In the genomic region with DNA sequence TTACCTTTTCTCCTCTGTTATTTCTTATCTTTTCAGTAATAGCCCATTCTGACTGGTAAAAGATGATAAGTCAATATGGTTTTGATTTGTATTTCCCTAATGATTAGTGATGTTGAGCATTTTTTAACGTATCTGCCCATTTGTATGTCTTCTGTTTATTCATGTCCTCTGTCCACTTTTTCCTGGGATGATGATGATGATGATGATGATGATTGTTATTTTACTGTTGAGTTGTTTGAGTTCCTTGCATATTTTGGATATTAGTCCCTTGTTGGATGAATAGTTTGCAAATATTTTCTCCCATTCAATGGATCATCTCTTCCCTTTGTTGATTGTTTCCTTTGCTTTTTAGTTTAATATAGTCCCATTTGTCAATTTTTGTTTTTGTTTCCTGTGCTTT, we compare ENCODE assay signal across 24 cellular contexts. TPM values are rescaled to one million over a fixed set of nuclear protein-coding genes. Genes with fewer than 3 reads are reported as not detected.
DNase-seq lines count a peak whose midpoint lies in the region; TF ChIP-seq lines count a peak whose summit lies in the region.
"Had no signal": no experiment of that assay in that cellular context is flagged by ENCODE, and none has a peak within 500 bp of the region (broad histone marks: within the 10 kb centered on the region; RNA-seq: fewer than 3 reads in every experiment).

No MANE protein-coding gene starts in this region.

- no peak overlapping the region for H3K9ac ChIP-seq in MM.1S (ENCODE audit: low read length)

- no peak overlapping the region for H2AFZ ChIP-seq in MM.1S (ENCODE audit: low read length)

- H4K20me1 ChIP-seq in MM.1S (ENCODE audit: insufficient read depth, low read length), result no peaks in the 10 kb centered on the region

- peaks cover 45% of the 10 kb centered on the region for H3K4me1 Mint-ChIP-seq in HFFc6 (ENCODE audit: low read depth)
- H3K4me1 Mint-ChIP-seq in Caco-2 (ENCODE audit: low read depth, unreplicated experiment), result no peaks in the 10 kb centered on the region
- no peaks in the 10 kb centered on the region for H3K4me1 Mint-ChIP-seq in activated naive CD4-positive, alpha-beta T cell treated with anti-CD3 and anti-CD28 coated beads, Interleukin-2, amount 10 ng/mL, durations not matched to agents 7 days and 5 days
- H3K4me1 Mint-ChIP-seq: CD8-positive, alpha-beta memory T cell; naive thymus-derived CD4-positive, alpha-beta T cell had no signal

- H3K27ac ChIP-seq in MM.1S (ENCODE audit: low read length), result no peak overlapping the region
- H3K27ac ChIP-seq: dorsolateral prefrontal cortex, pancreas, upper lobe of right lung had no signal

- peaks cover 9% of the 10 kb centered on the region for H3F3A ChIP-seq in MM.1S (ENCODE audit: insufficient read depth, low read length)

- H3K4me3 Mint-ChIP-seq in HFFc6 (peak overlapping the region; percentile 57), Caco-2 (ENCODE audit: unreplicated experiment) (no peak overlapping the region)
- no peak overlapping the region for H3K4me3 Mint-ChIP-seq in activated naive CD4-positive, alpha-beta T cell treated with anti-CD3 and anti-CD28 coated beads, Interleukin-2, amount 10 ng/mL, durations not matched to agents 7 days and 5 days
- H3K4me3 Mint-ChIP-seq: CD8-positive, alpha-beta memory T cell; naive thymus-derived CD4-positive, alpha-beta T cell; T-helper 1 cell treated with Interleukin-12 subunit alpha and Interleukin-12 subunit beta and Interleukin-4 antibody, amounts not matched to agents 30 μg/mL and 1 μg/mL, for 36 hours had no signal

- BruUV-seq in Caco-2 (replicated peaks; lab: Mats Ljungman, UMichigan), result no TSS peak

- H3K36me3 ChIP-seq in MM.1S (replicated peaks; ENCODE audit: insufficient read depth, low read length), result no peaks in the 10 kb centered on the region
- H3K36me3 ChIP-seq in Caco-2 (ENCODE audit: control insufficient read depth, insufficient read depth, low read length), result no peaks in the 10 kb centered on the region
- H3K36me3 ChIP-seq: pancreas, upper lobe of right lung had no signal

- H3K9me3 Mint-ChIP-seq in HFFc6 (no peaks in the 10 kb centered on the region), Caco-2 (ENCODE audit: unreplicated experiment) (no peaks in the 10 kb centered on the region)
- no peaks in the 10 kb centered on the region for H3K9me3 Mint-ChIP-seq in activated naive CD4-positive, alpha-beta T cell treated with anti-CD3 and anti-CD28 coated beads, Interleukin-2, amount 10 ng/mL, durations not matched to agents 7 days and 5 days
- H3K9me3 Mint-ChIP-seq: CD8-positive, alpha-beta memory T cell; naive thymus-derived CD4-positive, alpha-beta T cell; T-helper 1 cell treated with Interleukin-12 subunit alpha and Interleukin-12 subunit beta and Interleukin-4 antibody, amounts not matched to agents 30 μg/mL and 1 μg/mL, for 36 hours had no signal

- H3K36me3 Mint-ChIP-seq in HFFc6 (ENCODE audit: low read depth), result no peaks in the 10 kb centered on the region
- H3K36me3 Mint-ChIP-seq in Caco-2 (ENCODE audit: insufficient read depth, unreplicated experiment), result no peaks in the 10 kb centered on the region
- H3K36me3 Mint-ChIP-seq in activated naive CD4-positive, alpha-beta T cell treated with anti-CD3 and anti-CD28 coated beads, Interleukin-2, amount 10 ng/mL, durations not matched to agents 7 days and 5 days, result no peaks in the 10 kb centered on the region
- H3K36me3 Mint-ChIP-seq: CD8-positive, alpha-beta memory T cell; naive thymus-derived CD4-positive, alpha-beta T cell had no signal

- H3K27me3 Mint-ChIP-seq in HFFc6 (ENCODE audit: insufficient read depth) (no peaks in the 10 kb centered on the region), Caco-2 (ENCODE audit: insufficient read depth, unreplicated experiment) (no peaks in the 10 kb centered on the region)
- H3K27me3 Mint-ChIP-seq in activated naive CD4-positive, alpha-beta T cell treated with anti-CD3 and anti-CD28 coated beads, Interleukin-2, amount 10 ng/mL, durations not matched to agents 7 days and 5 days, result no peaks in the 10 kb centered on the region

- H3K4me3 ChIP-seq in AG10803 (ENCODE audit: low read length) (no peak overlapping the region), MM.1S (ENCODE audit: low read length) (no peak overlapping the region), Caco-2 (ENCODE audit: low read depth, low read length) (no peak overlapping the region)
- H3K4me3 ChIP-seq: dorsolateral prefrontal cortex, pancreas, upper lobe of right lung had no signal

- no peaks in the 10 kb centered on the region for H3K27me3 ChIP-seq in MM.1S (replicated peaks; ENCODE audit: insufficient read depth, low read length)
- H3K27me3 ChIP-seq in Caco-2 (replicated peaks; ENCODE audit: control insufficient read depth, insufficient read depth, low read length), result no peaks in the 10 kb centered on the region
- H3K27me3 ChIP-seq: dorsolateral prefrontal cortex, pancreas, upper lobe of right lung had no signal

- no peaks in the 10 kb centered on the region for H3K9me2 ChIP-seq in MM.1S (replicated peaks; ENCODE audit: insufficient read depth, low read length)

- H3K27ac Mint-ChIP-seq in HFFc6, result peak overlapping the region; percentile 72
- no peak overlapping the region for H3K27ac Mint-ChIP-seq in Caco-2 (ENCODE audit: unreplicated experiment)
- H3K27ac Mint-ChIP-seq in activated naive CD4-positive, alpha-beta T cell treated with anti-CD3 and anti-CD28 coated beads, Interleukin-2, amount 10 ng/mL, durations not matched to agents 7 days and 5 days, result no peak overlapping the region
- H3K27ac Mint-ChIP-seq: naive thymus-derived CD4-positive, alpha-beta T cell; T-helper 1 cell treated with Interleukin-12 subunit alpha and Interleukin-12 subunit beta and Interleukin-4 antibody, amounts not matched to agents 30 μg/mL and 1 μg/mL, for 36 hours had no signal

- CTCF ChIA-PET in Caco-2 (lab: Charles Lee), result interaction anchor here (0.6 to 1.2 kb wide), 2 partner anchors 65 to 195 kb away, joined by 4 to 5 read pairs; no protein-coding TSS in a partner anchor
- CTCF ChIA-PET in activated naive CD4-positive, alpha-beta T cell treated with anti-CD3 and anti-CD28 coated beads, Interleukin-2, amount 10 ng/mL, durations not matched to agents 7 days and 5 days (lab: Charles Lee), result interaction anchor here (7.5 kb wide), 1 partner anchor 201 kb away, joined by 109 read pairs; no protein-coding TSS in a partner anchor

- peak; percentile 76 for DNase-seq in AG10803 (ENCODE audit: low read depth)
- DNase-seq in HFFc6, result peak; percentile 32
- peak; percentile 12 for DNase-seq in dermis blood vessel endothelial cell
- peak; percentile 72 for DNase-seq in kidney tubule cell (ENCODE audit: low spot score)
- DNase-seq in MM.1S, result no peak
- no peak for DNase-seq in middle frontal gyrus (ENCODE audit: extremely low spot score, low spot score)
- DNase-seq in Caco-2, result no peak
- no peak for DNase-seq in activated naive CD4-positive, alpha-beta T cell treated with anti-CD3 and anti-CD28 coated beads, Interleukin-2, amount 10 ng/mL, durations not matched to agents 7 days and 5 days
- DNase-seq: activated CD4-positive, alpha-beta T cell treated with anti-CD3 and anti-CD28 coated beads for 4 hours; activated naive CD4-positive, alpha-beta T cell treated with Interleukin-2 at 50 U/mL for 16 hours; activated T-cell treated with anti-CD3 and anti-CD28 coated beads, Interleukin-2, amount 50 U/mL, for 48 hours; amniotic stem cell; caudate nucleus; CD8-positive, alpha-beta memory T cell; dorsolateral prefrontal cortex; Kasumi-1; left colon; naive thymus-derived CD4-positive, alpha-beta T cell; pancreas; right cardiac atrium; stimulated activated CD8-positive, alpha-beta memory T cell treated with anti-CD3 and anti-CD28 coated beads, Interleukin-4, amount 100 ng/mL, for 48 hours; upper lobe of right lung had no signal

- H3K4me2 ChIP-seq in MM.1S (ENCODE audit: low read depth, low read length), result no peak overlapping the region

- H3K4me1 ChIP-seq in MM.1S (ENCODE audit: low read length) (peaks cover 12% of the 10 kb centered on the region), Caco-2 (no peaks in the 10 kb centered on the region)
- H3K4me1 ChIP-seq: pancreas, upper lobe of right lung had no signal

- intact Hi-C loops in Caco-2 (cut with micrococcal nuclease; ENCODE audit: unreplicated experiment), result no loop called here

- no peaks in the 10 kb centered on the region for H3K9me3 ChIP-seq in MM.1S (replicated peaks; ENCODE audit: insufficient read depth, low read length)
- H3K9me3 ChIP-seq in Caco-2, result no peaks in the 10 kb centered on the region
- H3K9me3 ChIP-seq: pancreas, upper lobe of right lung had no signal

- POLR2A ChIA-PET in Caco-2 (lab: Charles Lee), result no interaction called here

- H3K79me2 ChIP-seq in MM.1S (ENCODE audit: low read length), result no peaks in the 10 kb centered on the region

- TF ChIP-seq CTCF in AG10803 (conservative IDR thresholded peaks at IDR 0.05; ENCODE audit: low read length), result no peak
- TF ChIP-seq CTCF in HFFc6 (IDR thresholded peaks at IDR 0.05), result no peak
- TF ChIP-seq CTCF in MM.1S (IDR thresholded peaks at IDR 0.05; ENCODE audit: low read length), result no peak
- no peak for TF ChIP-seq CTCF in Caco-2 (IDR thresholded peaks at IDR 0.05; ENCODE audit: insufficient read depth in 1 of 2, low read depth in 1 of 2, low read length in 1 of 2, severe bottlenecking in 1 of 2, unreplicated experiment in 1 of 2)

RNA-seq across cellular contexts. Expression of a gene that starts 27.0 kb away (rescaled TPM):
- 10 to 100 TPM; 20.2 to 25.6 (median 24.6) TPM for total RNA-seq in HFFc6 (2021; fragmentation: NEBNext Ultra II Directional; extraction: Animal tissue kit (Norgen Biotek cat#: 25700))
- total RNA-seq in dermis blood vessel endothelial cell, result 20.2 and 28.1 TPM in 2 replicates
- total RNA-seq in Caco-2 (2022), result 29.1 and 33.0 TPM in 2 replicates

RNA-seq across cellular contexts. Expression of a gene that starts 27.1 kb away (rescaled TPM):
- total RNA-seq in HFFc6 (2021; fragmentation: NEBNext Ultra II Directional; extraction: Animal tissue kit (Norgen Biotek cat#: 25700)), result 10 to 100 TPM; 12.5 to 15.1 (median 13.7) TPM
- 11.4 and 14.8 TPM in 2 replicates for total RNA-seq in dermis blood vessel endothelial cell
- 9.2 and 10.2 TPM in 2 replicates for total RNA-seq in Caco-2 (2022)

RNA-seq across cellular contexts. Expression of a gene that starts 33.5 kb away (rescaled TPM):
- 10 to 100 TPM in 1 of 6 experiments, 1 to 10 TPM in 5; 7.5 to 13.6 (median 8.5) TPM for total RNA-seq in HFFc6 (2021; fragmentation: NEBNext Ultra II Directional; extraction: Animal tissue kit (Norgen Biotek cat#: 25700))
- total RNA-seq in dermis blood vessel endothelial cell (115 and 151 TPM in 2 replicates), Caco-2 (2022) (4.6 and 7.5 TPM in 2 replicates)
- total RNA-seq: activated CD8-positive, alpha-beta memory T cell treated with anti-CD3 and anti-CD28 coated beads for 36 hours had no signal

Comparison
In these comparisons a context has a peak if more than half of its experiments do, and no peak if none do; other contexts are left out.
1. DNase-seq: peak in AG10803 (single experiment), HFFc6 (single experiment), dermis blood vessel endothelial cell (single experiment) and kidney tubule cell (single experiment); none in MM.1S (single experiment), middle frontal gyrus (single experiment), Caco-2 (0 of 2) and activated naive CD4-positive, alpha-beta T cell treated with anti-CD3 and anti-CD28 coated beads, Interleukin-2, amount 10 ng/mL, durations not matched to agents 7 days and 5 days (single experiment).